ENCODE assay signal across 8 cellular contexts in the genomic region with DNA sequence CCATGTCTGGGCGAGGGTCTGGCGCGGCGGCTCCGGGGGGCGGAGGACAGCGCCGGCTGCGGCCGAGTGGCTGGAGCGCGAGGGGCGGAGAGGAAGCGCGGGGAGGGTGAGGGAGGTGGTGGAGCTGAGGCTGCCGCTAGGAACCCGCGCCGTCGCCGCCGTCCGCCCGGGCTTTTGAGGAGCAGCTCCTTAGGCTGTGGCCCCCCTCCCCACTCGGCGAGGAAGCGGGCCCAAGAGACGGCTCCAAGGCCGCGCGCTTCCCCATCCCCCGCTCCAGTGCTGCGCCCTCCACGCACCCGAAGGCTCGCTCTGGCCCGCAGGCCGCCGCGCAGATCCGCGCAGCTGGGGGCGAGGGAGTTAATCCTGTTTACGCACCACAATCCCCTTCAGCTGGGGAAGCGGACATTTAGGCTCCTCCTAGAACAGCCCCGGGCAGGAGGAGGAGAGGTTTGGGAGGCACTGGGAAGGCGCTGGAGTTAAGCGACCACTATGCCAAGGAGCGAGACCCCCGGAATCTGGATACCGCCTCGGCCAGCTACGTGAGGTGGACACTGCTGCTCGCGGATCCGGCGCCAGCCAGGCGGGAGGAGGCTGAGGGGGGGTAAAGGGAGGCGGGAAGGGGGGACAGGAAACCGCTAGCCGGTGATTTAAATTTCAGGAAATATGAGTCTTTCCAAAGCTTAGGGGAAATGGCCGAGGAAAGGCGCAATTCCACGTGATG. TPM values are rescaled to one million over a fixed set of nuclear protein-coding genes. Genes with fewer than 3 reads are reported as not detected.
A peak's percentile ranks its signal among the peaks of the same experiment; 100 is the strongest.
DNase-seq lines count a peak whose midpoint lies in the region; ATAC-seq and TF ChIP-seq lines count a peak whose summit lies in the region.

TSS of gene CNRIP1 (minus strand) at position 553 of the 721 bp plus-strand sequence. CDS start at position 4, 549 bp downstream.

- H3K9me2 ChIP-seq in SK-N-SH, result no peaks in the 10 kb centered on the region

- CTCF ChIA-PET in SK-N-SH (lab: Yijun Ruan, JAX), result interaction anchor here (0.6 to 2.4 kb wide), 10 partner anchors 9 to 213 kb away, joined by 3 to 13 read pairs (median 4); no protein-coding TSS in a partner anchor

- H4K20me1 ChIP-seq in SK-N-SH (ENCODE audit: insufficient read depth), result no peaks in the 10 kb centered on the region

- H3K4me2 ChIP-seq in SK-N-SH, result peak within 1 kb of the TSS; percentile 88

- TF ChIP-seq CTCF in SK-N-SH (IDR thresholded peaks at IDR 0.05) (no peak), lower leg skin (IDR thresholded peaks at IDR 0.05) (no peak)

- H3K9ac ChIP-seq in SK-N-SH (peak within 1 kb of the TSS; percentile 97), endocrine pancreas (ENCODE audit: control insufficient read depth, insufficient read depth, low read length) (peak within 1 kb of the TSS; percentile 81)

- no peak for ATAC-seq in GM18861 (IDR thresholded peaks at IDR 0.05; ENCODE audit: unreplicated experiment)

- POLR2A ChIA-PET in SK-N-SH (lab: Yijun Ruan, JAX), result interaction anchor here (0.8 to 1.8 kb wide), 10 partner anchors 9 to 257 kb away, joined by 3 to 8 read pairs (median 4); partner anchors contain the start of genes C1D, PNO1 and PPP3R1

- H3K4me1 ChIP-seq in SK-N-SH (ENCODE audit: control insufficient read depth in 1 of 2, insufficient read depth in 2 of 2, low read depth in 1 of 2, low read length in 1 of 2), result peaks cover 7 to 11% of the 10 kb centered on the region in 2 experiments; a peak in 3 of 4 replicates
- H3K4me1 ChIP-seq in endocrine pancreas (ENCODE audit: control insufficient read depth, insufficient read depth, low read length), result no peaks in the 10 kb centered on the region

- peak in 1 of 2 experiments; percentile 57; a peak in 1 of 4 replicates for TF ChIP-seq EP300 in SK-N-SH (IDR thresholded peaks at IDR 0.05; ENCODE audit: borderline replicate concordance in 1 of 2, low read depth in 1 of 2, low read length in 1 of 2)

- peaks cover 21 to 26% of the 10 kb centered on the region in 2 experiments for H3K36me3 ChIP-seq in SK-N-SH (replicated peaks in 1 of 2; ENCODE audit: control insufficient read depth in 1 of 2, insufficient read depth in 2 of 2, low read length in 1 of 2)
- H3K36me3 ChIP-seq in endocrine pancreas (ENCODE audit: control insufficient read depth, insufficient read depth, low read length), result no peaks in the 10 kb centered on the region

- peaks cover 71% of the 10 kb centered on the region for H3K27me3 Mint-ChIP-seq in stimulated activated naive CD8-positive, alpha-beta T cell treated with anti-CD3 and anti-CD28 coated beads, Interleukin-15, Interleukin-2, amounts not matched to agents 100 ng/mL and 50 ng/mL, for 24 hours

- peaks cover 13% of the 10 kb centered on the region for H3K4me1 Mint-ChIP-seq in stimulated activated naive CD8-positive, alpha-beta T cell treated with anti-CD3 and anti-CD28 coated beads, Interleukin-15, Interleukin-2, amounts not matched to agents 100 ng/mL and 50 ng/mL, for 24 hours (ENCODE audit: low read depth)

- peak within 1 kb of the TSS; percentile 90 for H2AFZ ChIP-seq in SK-N-SH (ENCODE audit: low read depth)

- H3K27ac ChIP-seq in SK-N-SH (ENCODE audit: low read depth in 2 of 2, low read length in 1 of 2), result peak within 1 kb of the TSS; percentile 89 to 97

- H3F3A ChIP-seq in SK-N-SH (replicated peaks; ENCODE audit: insufficient read depth), result peaks cover 5% of the 10 kb centered on the region

- H3K36me3 Mint-ChIP-seq in stimulated activated naive CD8-positive, alpha-beta T cell treated with anti-CD3 and anti-CD28 coated beads, Interleukin-15, Interleukin-2, amounts not matched to agents 100 ng/mL and 50 ng/mL, for 24 hours (ENCODE audit: low read depth), result no peaks in the 10 kb centered on the region

- TF ChIP-seq RAD21 in SK-N-SH (IDR thresholded peaks at IDR 0.05; ENCODE audit: low read length), result no peak

- no peaks in the 10 kb centered on the region for H3K27me3 ChIP-seq in SK-N-SH (ENCODE audit: insufficient read depth)
- no peaks in the 10 kb centered on the region for H3K27me3 ChIP-seq in endocrine pancreas (ENCODE audit: control insufficient read depth, insufficient read depth, low read length)

- H3K27ac Mint-ChIP-seq in stimulated activated naive CD8-positive, alpha-beta T cell treated with anti-CD3 and anti-CD28 coated beads, Interleukin-15, Interleukin-2, amounts not matched to agents 100 ng/mL and 50 ng/mL, for 24 hours, result no peak within 1 kb of the TSS

- intact Hi-C loops in lower leg skin (cut with DNase I; ENCODE audit: low total_unique reads), result no loop called here

- in situ Hi-C loops in Caki2 (cut with HindIII; ENCODE audit: low pct_unique_long_range_greater_than_20kb, low sequenced_read_pairs), result no loop called here

- peak within 1 kb of the TSS; percentile 67 for H3K4me3 Mint-ChIP-seq in stimulated activated naive CD8-positive, alpha-beta T cell treated with anti-CD3 and anti-CD28 coated beads, Interleukin-15, Interleukin-2, amounts not matched to agents 100 ng/mL and 50 ng/mL, for 24 hours

- H3K9me3 Mint-ChIP-seq in stimulated activated naive CD8-positive, alpha-beta T cell treated with anti-CD3 and anti-CD28 coated beads, Interleukin-15, Interleukin-2, amounts not matched to agents 100 ng/mL and 50 ng/mL, for 24 hours, result no peaks in the 10 kb centered on the region

- H3K4me3 ChIP-seq in SK-N-SH (ENCODE audit: low read depth in 2 of 2, low read length in 1 of 2) (peak within 1 kb of the TSS; percentile 91 to 94), endocrine pancreas (ENCODE audit: control insufficient read depth, insufficient read depth, low read length) (peak within 1 kb of the TSS; percentile 81), lower leg skin (ENCODE audit: low read depth, poor library complexity, severe bottlenecking) (peak within 1 kb of the TSS; percentile 77)

- WGBS in SK-N-SH (ENCODE audit: low lambda C conversion rate), result 0% methylated on average over 23 of the region's 64 CpGs
- 0 to 1% methylated on average over 18 to 41 of the region's 64 CpGs for WGBS in lower leg skin, 2 donors

- no peaks in the 10 kb centered on the region; the same call in 1 of the 2 replicates for H3K9me3 ChIP-seq in SK-N-SH
- H3K9me3 ChIP-seq in endocrine pancreas (ENCODE audit: control insufficient read depth, low read length), result no peaks in the 10 kb centered on the region

- DNase-seq in Caki2 (ENCODE audit: low read depth) (peak; percentile 63), HT1080 (ENCODE audit: low read depth) (peak; percentile 84), SK-N-SH (peak; percentile 87), lower leg skin (ENCODE audit: low spot score in 2 of 2) (peak; percentile 69 to 94)
- DNase-seq in activated CD4-positive, CD25-positive, alpha-beta regulatory T cell treated with anti-CD3 and anti-CD28 coated beads, Interleukin-2, amount 50 U/mL, for 72 hours, result no peak

- TF ChIP-seq POLR2A in lower leg skin (IDR thresholded peaks at IDR 0.05), result no peak

- peaks cover 54% of the 10 kb centered on the region for H3K79me2 ChIP-seq in SK-N-SH (ENCODE audit: insufficient read depth)

TF ChIP-seq in SK-N-SH, 30 proteins besides CTCF, POLR2A, EP300 and RAD21 (continues in another document):
- TF ChIP-seq, protein P1, sequence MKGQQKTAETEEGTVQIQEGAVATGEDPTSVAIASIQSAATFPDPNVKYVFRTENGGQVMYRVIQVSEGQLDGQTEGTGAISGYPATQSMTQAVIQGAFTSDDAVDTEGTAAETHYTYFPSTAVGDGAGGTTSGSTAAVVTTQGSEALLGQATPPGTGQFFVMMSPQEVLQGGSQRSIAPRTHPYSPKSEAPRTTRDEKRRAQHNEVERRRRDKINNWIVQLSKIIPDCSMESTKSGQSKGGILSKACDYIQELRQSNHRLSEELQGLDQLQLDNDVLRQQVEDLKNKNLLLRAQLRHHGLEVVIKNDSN (IDR thresholded peaks at IDR 0.05; ENCODE audit: borderline replicate concordance, low read depth), result peak; percentile 50; the same call in 1 of the 2 replicates
- peak; percentile 15; the same call in 1 of the 2 replicates for TF ChIP-seq ELF1 (IDR thresholded peaks at IDR 0.05)
- no peak for TF ChIP-seq JUND (IDR thresholded peaks at IDR 0.05)
- TF ChIP-seq FOXJ3 (CRISPR knock-in tag; IDR thresholded peaks at IDR 0.05), result 0 out of 2 replicates have a peak, but pooled peaks have one; percentile 64
- TF ChIP-seq, protein P2, sequence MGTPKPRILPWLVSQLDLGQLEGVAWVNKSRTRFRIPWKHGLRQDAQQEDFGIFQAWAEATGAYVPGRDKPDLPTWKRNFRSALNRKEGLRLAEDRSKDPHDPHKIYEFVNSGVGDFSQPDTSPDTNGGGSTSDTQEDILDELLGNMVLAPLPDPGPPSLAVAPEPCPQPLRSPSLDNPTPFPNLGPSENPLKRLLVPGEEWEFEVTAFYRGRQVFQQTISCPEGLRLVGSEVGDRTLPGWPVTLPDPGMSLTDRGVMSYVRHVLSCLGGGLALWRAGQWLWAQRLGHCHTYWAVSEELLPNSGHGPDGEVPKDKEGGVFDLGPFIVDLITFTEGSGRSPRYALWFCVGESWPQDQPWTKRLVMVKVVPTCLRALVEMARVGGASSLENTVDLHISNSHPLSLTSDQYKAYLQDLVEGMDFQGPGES (IDR thresholded peaks at IDR 0.05; ENCODE audit: low read depth, low read length), result no peak
- TF ChIP-seq POLR2AphosphoS5 (IDR thresholded peaks at IDR 0.05; ENCODE audit: low read depth, low read length), result peak; percentile 73
- TF ChIP-seq TAF1 (IDR thresholded peaks at IDR 0.05; ENCODE audit: borderline replicate concordance, low read depth, low read length), result no peak; the same call in none of the 2 replicates
- TF ChIP-seq RCOR1 (IDR thresholded peaks at IDR 0.05; ENCODE audit: low read length), result 0 out of 2 replicates have a peak, but pooled peaks have one; percentile 6
- TF ChIP-seq GABPA (IDR thresholded peaks at IDR 0.05; ENCODE audit: low read depth), result peak; percentile 64
- TF ChIP-seq NFIC (IDR thresholded peaks at IDR 0.05; ENCODE audit: borderline replicate concordance), result no peak
- peak; percentile 91 for TF ChIP-seq MAX (IDR thresholded peaks at IDR 0.05; ENCODE audit: low read depth)

RNA-seq across cellular contexts. Expression of gene CNRIP1, which starts in this region (rescaled TPM):
- total RNA-seq in Caki2 (2014; rRNA removed; shearing (Covaris generic); ENCODE audit: low replicate concordance), result 2.2 and 7.2 TPM in 2 replicates
- total RNA-seq in HT1080 (2014; rRNA removed; shearing (Covaris generic)), result 50.4 and 69.7 TPM in 2 replicates
- 58.2 and 58.7 TPM in 2 replicates for polyA plus RNA-seq in HT1080 (2015; cell fraction: cytosol; rRNA removed)
- 40.3 TPM in 2 replicates for polyA plus RNA-seq in HT1080 (2015; cell fraction: nucleus; rRNA removed)
- 55.5 and 63.0 TPM in 2 replicates for polyA plus RNA-seq in SK-N-SH (2012; rRNA removed)
- 63.9 and 65.4 TPM in 2 replicates for polyA plus RNA-seq in SK-N-SH (2012; cell fraction: cytosol; rRNA removed)
- polyA plus RNA-seq in SK-N-SH (2012; cell fraction: nucleus; rRNA removed), result 23.3 and 32.4 TPM in 2 replicates
- 10 to 100 TPM in 1 of 4 donors, 1 to 10 TPM in 3; 5.7 to 12.8 (median 7.8) TPM for total RNA-seq in lower leg skin
